In genomic region chr5:141397756-141398551, GRCh38 we compare ENCODE assay signal across 8 cellular contexts. TPM values are rescaled to one million over a fixed set of nuclear protein-coding genes. Genes with fewer than 3 reads are reported as not detected.
DNase-seq lines count a peak whose midpoint lies in the region; ATAC-seq and TF ChIP-seq lines count a peak whose summit lies in the region.
"Not testable (repeated sequence)": the region's sequence is repeated elsewhere in the genome, so short reads cannot be mapped to it uniquely, and the experiment has no call there.

TSS of gene PCDHGB5 (plus strand) at chr5:141397947. CDS start at chr5:141398128, 181 bp downstream.

- H3K27me3 ChIP-seq in A673 (replicated peaks; ENCODE audit: insufficient read depth, low read depth, low read length, poor library complexity); HUES64 (ENCODE audit: insufficient read depth, low read length); colonic mucosa: not testable (repeated sequence)
- peaks cover 0 to 11% (median 0%) of the 10 kb centered on the region in 3 donors for H3K27me3 ChIP-seq in sigmoid colon

- H3K27ac Mint-ChIP-seq in activated CD4-positive, alpha-beta memory T cell treated with anti-CD3 and anti-CD28 coated beads for 36 hours, result not testable (repeated sequence)

- POLR2A ChIA-PET in A673 (lab: Charles Lee; ENCODE audit: low non-redundant PET); activated CD4-positive, alpha-beta memory T cell treated with anti-CD3 and anti-CD28 coated beads for 36 hours (lab: Charles Lee): not testable (repeated sequence)
- POLR2A ChIA-PET in HEK293 (lab: Yijun Ruan, JAX), result interaction anchor here (0.7 to 2.1 kb wide), 3 partner anchors 78 to 160 kb away, joined by 3 to 6 read pairs (median 3); partner anchors contain the start of gene TAF7

- not testable (repeated sequence) for BruUV-seq in A673 (replicated peaks; lab: Mats Ljungman, UMichigan)

- peak within 1 kb of the TSS; percentile 23 for H3K4me3 Mint-ChIP-seq in activated CD4-positive, alpha-beta memory T cell treated with anti-CD3 and anti-CD28 coated beads for 36 hours

- CTCF ChIA-PET in A673 (lab: Charles Lee), result interaction anchor here (1.2 to 1.5 kb wide), 3 partner anchors 160 to 174 kb away, joined by 3 to 7 read pairs (median 5); partner anchors contain the start of gene PCDHB14
- CTCF ChIA-PET in HEK293 (lab: Yijun Ruan, JAX), result interaction anchor here (0.6 to 4.2 kb wide), 36 partner anchors 9 to 558 kb away, joined by 3 to 57 read pairs (median 4); partner anchors contain the start of genes PCDHB14, PCDHB15, PCDHB9 and PCDHGA10
- CTCF ChIA-PET in activated CD4-positive, alpha-beta memory T cell treated with anti-CD3 and anti-CD28 coated beads for 36 hours (lab: Charles Lee), result interaction anchor here (1.0 to 2.9 kb wide), 11 partner anchors 16 to 166 kb away, joined by 3 to 13 read pairs (median 4); partner anchors contain the start of genes PCDHB15, PCDHGA10, PCDHGA12 and PCDHGB3

- not testable (repeated sequence) for H3K4me1 ChIP-seq in A673 (ENCODE audit: insufficient read depth, low read length, poor library complexity, severe bottlenecking); HEK293 (ENCODE audit: control insufficient read depth, insufficient read depth, low read length); HUES64 (ENCODE audit: insufficient read depth, low read length); colonic mucosa; sigmoid colon

- not testable (repeated sequence) for H3K4me1 Mint-ChIP-seq in activated CD4-positive, alpha-beta memory T cell treated with anti-CD3 and anti-CD28 coated beads for 36 hours (ENCODE audit: low read depth)

- H3K9me3 ChIP-seq in A673 (ENCODE audit: low read depth, low read length, poor library complexity, severe bottlenecking), result peaks cover 53% of the 10 kb centered on the region
- H3K9me3 ChIP-seq in HEK293 (ENCODE audit: control insufficient read depth, insufficient read depth, low read depth, low read length); colonic mucosa: not testable (repeated sequence)
- peaks cover 65% of the 10 kb centered on the region for H3K9me3 ChIP-seq in HUES64 (ENCODE audit: insufficient read depth, low read depth, low read length)
- H3K9me3 ChIP-seq in sigmoid colon, result peaks cover 40 to 88% (median 71%) of the 10 kb centered on the region in 4 donors

- H3K27me3 Mint-ChIP-seq in activated CD4-positive, alpha-beta memory T cell treated with anti-CD3 and anti-CD28 coated beads for 36 hours, result peaks cover 50% of the 10 kb centered on the region

- TF ChIP-seq EP300 in sigmoid colon (IDR thresholded peaks at IDR 0.05), result not testable (repeated sequence)

- peak within 1 kb of the TSS; percentile 37 for H3K27ac ChIP-seq in A673 (ENCODE audit: low read depth, low read length, poor library complexity, severe bottlenecking)
- H3K27ac ChIP-seq in HEK293 (ENCODE audit: extremely low read depth, low read depth, low read length); HUES64 (ENCODE audit: low read depth, low read length); colonic mucosa; sigmoid colon: not testable (repeated sequence)

- intact Hi-C loops in A673 (cut with micrococcal nuclease; ENCODE audit: unreplicated experiment), result loop anchor here (5.0 kb wide), 1 partner anchor 124 kb away; no protein-coding TSS in a partner anchor
- intact Hi-C loops in activated CD4-positive, alpha-beta memory T cell treated with anti-CD3 and anti-CD28 coated beads for 36 hours (cut with micrococcal nuclease); colonic mucosa (cut with DNase I); sigmoid colon (cut with DNase I): not testable (repeated sequence)

- peak within 1 kb of the TSS; percentile 39 for H3K4me3 ChIP-seq in A673 (ENCODE audit: low read depth, low read length, poor library complexity, severe bottlenecking)
- peak within 1 kb of the TSS; percentile 32 for H3K4me3 ChIP-seq in HEK293 (ENCODE audit: low read depth, low read length)
- H3K4me3 ChIP-seq in HUES64 (ENCODE audit: low read length), result peak within 1 kb of the TSS; percentile 41
- not testable (repeated sequence) for H3K4me3 ChIP-seq in colonic mucosa
- H3K4me3 ChIP-seq in sigmoid colon, result peak within 1 kb of the TSS in 3 of 4 donors; percentile 16 to 26 (median 25)

- H3K9ac ChIP-seq in HUES64 (ENCODE audit: low read depth, low read length), result peak within 1 kb of the TSS; percentile 40; the same call in 1 of the 2 replicates
- H3K9ac ChIP-seq in colonic mucosa (ENCODE audit: low read depth in 2 of 2, low read length in 2 of 2), result not testable (repeated sequence)

- not testable (repeated sequence) for TF ChIP-seq POLR2A in sigmoid colon (IDR thresholded peaks at IDR 0.05)

- peak; percentile 66 for DNase-seq in A673 (ENCODE audit: low spot score)
- DNase-seq in activated CD4-positive, alpha-beta memory T cell treated with anti-CD3 and anti-CD28 coated beads for 36 hours, result peak; percentile 51
- DNase-seq in colonic mucosa, result peak; percentile 40
- DNase-seq in iris pigment epithelial cell (ENCODE audit: low read depth), result peak; percentile 67
- not testable (repeated sequence) for DNase-seq in sigmoid colon

- peaks cover 29% of the 10 kb centered on the region for H3K36me3 Mint-ChIP-seq in activated CD4-positive, alpha-beta memory T cell treated with anti-CD3 and anti-CD28 coated beads for 36 hours

- TF ChIP-seq CTCF in A673 (conservative IDR thresholded peaks at IDR 0.05; ENCODE audit: low read depth, low read length) (peak; percentile 62), HEK293 (tag by site-specific recombination; IDR thresholded peaks at IDR 0.05) (0 out of 2 replicates have a peak, but pooled peaks have one; percentile 37), colonic mucosa (IDR thresholded peaks at IDR 0.05) (peak; percentile 52), sigmoid colon (IDR thresholded peaks at IDR 0.05) (peak in 2 of 4 experiments; percentile 11 to 27)

- 74% methylated on average over 21 of the region's 43 CpGs for WGBS in HUES64
- 10 to 22% methylated on average over 25 of the region's 43 CpGs for WGBS in sigmoid colon, 2 donors

- H3K36me3 ChIP-seq in A673 (ENCODE audit: insufficient read depth, low read length, poor library complexity, severe bottlenecking), result peaks cover 27% of the 10 kb centered on the region
- H3K36me3 ChIP-seq in HEK293 (ENCODE audit: control insufficient read depth in 2 of 2, insufficient read depth in 1 of 2, low read length in 2 of 2); HUES64 (ENCODE audit: insufficient read depth, low read length); colonic mucosa; sigmoid colon: not testable (repeated sequence)

- H3K9me3 Mint-ChIP-seq in activated CD4-positive, alpha-beta memory T cell treated with anti-CD3 and anti-CD28 coated beads for 36 hours, result peaks cover 34% of the 10 kb centered on the region

- ATAC-seq in GM18502 (IDR thresholded peaks at IDR 0.05; ENCODE audit: poor library complexity, unreplicated experiment), result peak; percentile 99

TF ChIP-seq in HEK293, 187 proteins besides CTCF, POLR2A, EP300 and RAD21:
- TF ChIP-seq ZNF2 (tag by site-specific recombination; IDR thresholded peaks at IDR 0.05), result peak; percentile 90
- peak; percentile 43; the same call in 1 of the 2 replicates for TF ChIP-seq ZNF600 (tag by site-specific recombination; IDR thresholded peaks at IDR 0.05)
- TF ChIP-seq ZNF335 (tag by site-specific recombination; conservative IDR thresholded peaks at IDR 0.05), result peak; percentile 43
- 0 out of 2 replicates have a peak, but pooled peaks have one; percentile 11 for TF ChIP-seq ZNF660 (tag by site-specific recombination; IDR thresholded peaks at IDR 0.05)
- peak; percentile 97 for TF ChIP-seq ZNF610 (tag by site-specific recombination; IDR thresholded peaks at IDR 0.05; ENCODE audit: borderline replicate concordance)
- TF ChIP-seq ZNF654 (tag by site-specific recombination; IDR thresholded peaks at IDR 0.05; ENCODE audit: low read depth), result peak; percentile 61

RNA-seq across cellular contexts. Expression of gene PCDHGB5, which starts in this region (rescaled TPM):
- total RNA-seq in A673 (2021) (43.3 and 45.0 TPM in 2 replicates), colonic mucosa (1 to 10 TPM; 2.1 to 3.1 TPM), sigmoid colon (10 to 100 TPM; 10.0 to 16.6 (median 11.8) TPM)
- polyA plus RNA-seq in HUES64 (2013, experiment 1 of 2), result 0.30 TPM
- 0.82 TPM for polyA plus RNA-seq in HUES64 (2013, experiment 2 of 2)
- under 1 TPM; 0.12 to 0.15 TPM for total RNA-seq in activated CD4-positive, alpha-beta memory T cell treated with anti-CD3 and anti-CD28 coated beads for 36 hours
- 1 to 10 TPM in 1 of 3 donors, under 1 TPM in 1, not detected in 1; 0.23 to 1.3 TPM for polyA plus RNA-seq in sigmoid colon

Comparison
In these comparisons a context has a peak if more than half of its experiments do, and no peak if none do; other contexts are left out.
1. Peak in DNase-seq in activated CD4-positive, alpha-beta memory T cell treated with anti-CD3 and anti-CD28 coated beads for 36 hours; RNA of the gene not detected or under 1 TPM.